Comparison of ENCODE assay signal across 30 cellular contexts in genomic region chr17:36890398-36891190, GRCh38. TPM values are rescaled to one million over a fixed set of nuclear protein-coding genes. Genes with fewer than 3 reads are reported as not detected.
"Had no signal": no experiment of that assay in that cellular context is flagged by ENCODE, and none has a peak within 500 bp of the region (broad histone marks: within the 10 kb centered on the region; RNA-seq: fewer than 3 reads in every experiment).

No MANE protein-coding gene starts in this region.

- H3K4me1 ChIP-seq: esophagus muscularis mucosa, gastrocnemius medialis, heart right ventricle, left lung, lower lobe of right lung, parathyroid adenoma, prostate gland, spleen, testis, tibial nerve, upper lobe of right lung, vagina had no signal

- H2AFZ ChIP-seq: parathyroid adenoma had no signal

- H3K27me3 ChIP-seq: gastrocnemius medialis, testis, vagina had no signal

- H3K36me3 ChIP-seq: esophagus muscularis mucosa, gastrocnemius medialis, heart right ventricle, left lung, lower lobe of right lung, prostate gland, spleen, tibial nerve, upper lobe of right lung, vagina had no signal

- H3K79me2 ChIP-seq: parathyroid adenoma had no signal

- H3K9me3 ChIP-seq: esophagus muscularis mucosa, gastrocnemius medialis, heart right ventricle, left lung, lower lobe of right lung, prostate gland, spleen, testis, tibial nerve, upper lobe of right lung, vagina had no signal

- H3K9ac ChIP-seq: parathyroid adenoma had no signal

- ATAC-seq: gastrocnemius medialis; left lung; lower lobe of right lung; sciatic nerve; stimulated activated naive B cell treated with anti-CD40 and anti-IgM and Interleukin-4, amounts not matched to agents 10 μg/mL and 1 μg/mL and 100 μg/mL, for 72 hours; stimulated activated naive CD8-positive, alpha-beta T cell treated with anti-CD3 and anti-CD28 coated beads, Interleukin-15, amount 100 ng/mL, for 72 hours; upper lobe of right lung had no signal

- H3K4me3 ChIP-seq: dorsolateral prefrontal cortex, esophagus muscularis mucosa, gastrocnemius medialis, heart right ventricle, left lung, lower lobe of right lung, prostate gland, spleen, testis, tibial nerve, upper lobe of right lung, vagina had no signal

- DNase-seq: cortex of kidney; dorsolateral prefrontal cortex; effector memory CD4-positive, alpha-beta T cell; gastrocnemius medialis; heart right ventricle; islet precursor cell; left lung; lower lobe of right lung; spleen; stimulated activated CD4-positive, alpha-beta T cell treated with anti-CD3 and anti-CD28 coated beads, Interleukin-15, amount 100 ng/mL, for 24 hours; stimulated activated CD4-positive, alpha-beta T cell treated with anti-CD3 and anti-CD28 coated beads, Interleukin-1b, Interleukin-23, amount 100 ng/mL, for 48 hours; stimulated activated CD4-positive, alpha-beta T cell treated with anti-CD3 and anti-CD28 coated beads, Interleukin-4, amount 100 ng/mL, for 24 hours; stimulated activated naive B cell treated with anti-CD40 and anti-IgM and Interleukin-4, amounts not matched to agents 10 μg/mL and 1 μg/mL and 100 μg/mL, for 72 hours; stimulated activated naive CD8-positive, alpha-beta T cell treated with anti-CD3 and anti-CD28 coated beads, Interleukin-15, amount 100 ng/mL, for 72 hours; testis; upper lobe of right lung had no signal

- H3K27ac ChIP-seq: dorsolateral prefrontal cortex, epithelial cell of prostate, esophagus muscularis mucosa, gastrocnemius medialis, heart right ventricle, left lung, lower lobe of right lung, parathyroid adenoma, prostate gland, spleen, testis, tibial nerve, upper lobe of right lung, vagina had no signal

RNA-seq across cellular contexts. Expression of gene LHX1, which starts 46.7 kb away (rescaled TPM):
- total RNA-seq: esophagus muscularis mucosa, fibroblast of villous mesenchyme, gastrocnemius medialis, left lung, lower lobe of right lung, mesothelial cell of epicardium, mucosa of gallbladder, myocyte, omental fat pad, prostate gland, sciatic nerve, skeletal muscle tissue, spleen, subcutaneous adipose tissue, tibial nerve, upper lobe of right lung, vagina had no signal
